ENCODE assay signal across 8 cellular contexts in the genomic region with DNA sequence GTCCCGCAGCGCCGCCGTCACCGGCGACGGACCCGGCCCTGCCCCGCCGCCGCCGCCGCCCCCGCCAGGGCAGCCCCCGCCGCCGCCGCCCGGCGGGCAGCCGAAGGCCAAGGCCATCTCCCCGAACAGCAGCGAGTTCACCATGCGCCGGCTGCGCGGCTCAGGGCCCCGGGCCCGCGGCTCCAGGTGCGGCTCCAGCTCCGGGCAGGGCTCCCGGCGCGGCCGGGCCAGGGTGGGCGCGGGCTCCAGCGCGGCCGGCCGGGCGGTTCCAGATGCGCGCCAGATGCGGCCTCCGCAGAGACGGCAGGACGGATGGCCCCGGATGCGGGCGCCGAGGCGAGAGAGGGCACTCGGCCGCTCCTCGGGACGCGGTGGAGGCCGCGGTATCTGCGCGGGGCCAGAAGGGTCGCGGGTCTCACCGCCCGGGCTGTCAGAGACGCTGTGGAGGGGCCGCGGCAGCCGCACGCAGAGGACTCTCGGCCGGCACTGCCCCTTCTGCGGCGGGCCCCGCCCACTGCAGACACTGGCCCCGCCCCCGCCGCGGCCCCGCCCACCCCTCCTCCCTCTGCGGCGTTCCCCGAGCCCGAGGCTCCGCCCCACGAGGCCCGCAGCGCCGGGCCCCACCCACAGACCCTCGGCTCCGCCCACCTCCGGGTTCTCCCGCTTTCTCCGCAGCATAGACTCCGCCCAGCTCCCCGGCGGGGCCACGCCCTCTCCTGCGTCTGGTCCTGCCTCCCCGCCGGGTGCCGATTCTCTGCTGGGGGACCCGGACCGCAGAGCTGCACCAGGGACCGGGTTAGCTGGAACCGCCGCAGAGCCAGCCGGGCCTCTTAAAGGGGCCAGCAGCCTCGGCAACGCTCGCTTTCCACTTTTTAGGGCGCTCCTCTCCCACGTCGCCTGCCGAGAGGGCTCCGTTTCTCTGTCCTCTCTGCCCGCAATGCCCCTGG. TPM values are rescaled to one million over a fixed set of nuclear protein-coding genes. Genes with fewer than 3 reads are reported as not detected.
DNase-seq lines count a peak whose midpoint lies in the region; ATAC-seq and TF ChIP-seq lines count a peak whose summit lies in the region.

A gene (minus strand): TSS at position 488 of the 947 bp plus-strand sequence. CDS start 344 bp downstream, at position 144.

- peaks cover 2% of the 10 kb centered on the region for H3K27me3 Mint-ChIP-seq in activated CD4-positive, alpha-beta T cell treated with anti-CD3 and anti-CD28 coated beads for 36 hours
- peaks cover 3% of the 10 kb centered on the region for H3K27me3 Mint-ChIP-seq in chondrocyte (ENCODE audit: low read depth)

- TF ChIP-seq CTCF in chondrocyte (IDR thresholded peaks at IDR 0.05), result no peak

- DNase-seq in AG08396 (ENCODE audit: low spot score) (peak; percentile 100), NCI-H345 (lab: John Stamatoyannopoulos, UW) (peak; percentile 92), chondrocyte (ENCODE audit: low spot score) (peak; percentile 99), kidney glomerular epithelial cell (lab: John Stamatoyannopoulos, UW) (peak; percentile 90)
- peak; percentile 99 for DNase-seq in activated CD4-positive, alpha-beta T cell treated with anti-CD3 and anti-CD28 coated beads for 36 hours
- DNase-seq in stimulated activated CD4-positive, alpha-beta T cell treated with anti-CD3 and anti-CD28 coated beads, Interleukin-15, amount 100 ng/mL, for 24 hours, result peak; percentile 100

- H3K27ac Mint-ChIP-seq in activated CD4-positive, alpha-beta T cell treated with anti-CD3 and anti-CD28 coated beads for 36 hours, result peak within 1 kb of the TSS; percentile 78
- peak within 1 kb of the TSS; percentile 61 for H3K27ac Mint-ChIP-seq in chondrocyte (ENCODE audit: unreplicated experiment)

- H3K36me3 Mint-ChIP-seq in activated CD4-positive, alpha-beta T cell treated with anti-CD3 and anti-CD28 coated beads for 36 hours (ENCODE audit: low read depth), result peaks cover 26% of the 10 kb centered on the region
- H3K36me3 Mint-ChIP-seq in chondrocyte (ENCODE audit: low read depth), result no peaks in the 10 kb centered on the region

- CTCF ChIA-PET in activated CD4-positive, alpha-beta T cell treated with anti-CD3 and anti-CD28 coated beads for 36 hours (lab: Charles Lee), result interaction anchor here (0.6 to 2.6 kb wide), 9 partner anchors 11 to 136 kb away, joined by 3 to 15 read pairs (median 4); no protein-coding TSS in a partner anchor

- POLR2A ChIA-PET in activated CD4-positive, alpha-beta T cell treated with anti-CD3 and anti-CD28 coated beads for 36 hours (lab: Charles Lee), result interaction anchor here (0.6 to 4.9 kb wide), 13 partner anchors 9 to 131 kb away, joined by 3 to 41 read pairs (median 3); a partner anchor contains a TSS

- peak within 1 kb of the TSS; percentile 86 for H3K4me3 Mint-ChIP-seq in activated CD4-positive, alpha-beta T cell treated with anti-CD3 and anti-CD28 coated beads for 36 hours
- peak within 1 kb of the TSS; percentile 83 for H3K4me3 Mint-ChIP-seq in chondrocyte (ENCODE audit: unreplicated experiment)

- H3K4me1 Mint-ChIP-seq in activated CD4-positive, alpha-beta T cell treated with anti-CD3 and anti-CD28 coated beads for 36 hours, result peaks cover 46% of the 10 kb centered on the region
- H3K4me1 Mint-ChIP-seq in chondrocyte (ENCODE audit: low read depth), result peaks cover 45% of the 10 kb centered on the region

- intact Hi-C loops in activated CD4-positive, alpha-beta T cell treated with anti-CD3 and anti-CD28 coated beads for 36 hours (cut with DNase I, micrococcal nuclease), result loop anchor here (1.0 to 10.0 kb wide), 10 partner anchors 30 to 498 kb away; a partner anchor contains a TSS

- ATAC-seq in GM18907 (IDR thresholded peaks at IDR 0.05; ENCODE audit: unreplicated experiment) (peak; percentile 67), HG03135 (IDR thresholded peaks at IDR 0.05; ENCODE audit: unreplicated experiment) (peak; percentile 57)
- peak; percentile 76 for ATAC-seq in activated CD4-positive, alpha-beta T cell treated with anti-CD3 and anti-CD28 coated beads for 36 hours

- H3K9me3 Mint-ChIP-seq in activated CD4-positive, alpha-beta T cell treated with anti-CD3 and anti-CD28 coated beads for 36 hours (ENCODE audit: low read depth), result no peaks in the 10 kb centered on the region
- no peaks in the 10 kb centered on the region for H3K9me3 Mint-ChIP-seq in chondrocyte (ENCODE audit: low read depth)

RNA-seq across cellular contexts. Expression of the gene that starts here (rescaled TPM):
- total RNA-seq in activated CD4-positive, alpha-beta T cell treated with anti-CD3 and anti-CD28 coated beads for 36 hours, result 10 to 100 TPM; 48.3 to 62.7 TPM
- total RNA-seq in chondrocyte, result 13.9 to 18.9 TPM (median 18.8 TPM) in 3 replicates

Comparison
In these comparisons a context has a peak if more than half of its experiments do, and no peak if none do; other contexts are left out.
1. Peak in every context shown above with its lines: DNase-seq and ATAC-seq.